In the genomic region with DNA sequence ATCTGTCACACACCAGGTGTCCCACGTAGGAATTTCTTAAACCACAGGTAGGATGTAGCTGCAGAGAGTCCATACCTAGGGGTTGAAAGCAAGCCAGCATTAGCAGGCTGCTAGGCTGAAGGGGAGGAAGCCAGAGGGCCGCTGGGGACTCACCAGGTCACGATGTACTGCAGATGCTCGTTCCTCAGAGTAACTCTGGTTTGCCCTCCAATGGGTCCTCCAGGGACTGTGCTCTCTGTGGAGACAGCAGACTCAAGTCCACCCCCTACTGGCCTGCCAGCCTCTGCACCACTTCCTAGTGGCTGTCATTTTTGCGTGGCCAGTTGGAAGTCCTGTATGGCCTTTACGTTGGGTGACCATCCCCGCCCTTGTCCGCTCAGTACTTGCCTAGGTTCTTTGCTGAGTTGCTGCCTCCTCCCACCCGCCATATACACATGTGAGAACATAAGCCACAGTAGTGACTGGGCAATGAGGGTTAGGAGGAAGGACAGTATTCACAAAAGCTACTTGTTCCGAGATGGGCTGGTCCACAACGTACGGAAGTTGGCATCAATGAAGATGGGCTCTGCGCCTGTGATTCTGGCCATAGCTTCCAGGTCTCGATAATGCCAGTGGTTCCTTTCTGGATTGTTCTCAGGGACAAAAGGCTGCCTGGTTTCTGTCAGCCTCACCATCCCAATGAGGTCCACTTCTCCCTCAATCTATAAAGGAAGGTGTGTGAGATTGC, we compare ENCODE assay signal across 1 cellular context.
TF ChIP-seq lines count a peak whose summit lies in the region.

No MANE protein-coding gene starts in this region.

TF ChIP-seq in GM12878, 131 proteins besides CTCF, POLR2A, EP300 and RAD21 (continued from another document):
- TF ChIP-seq, protein P1, sequence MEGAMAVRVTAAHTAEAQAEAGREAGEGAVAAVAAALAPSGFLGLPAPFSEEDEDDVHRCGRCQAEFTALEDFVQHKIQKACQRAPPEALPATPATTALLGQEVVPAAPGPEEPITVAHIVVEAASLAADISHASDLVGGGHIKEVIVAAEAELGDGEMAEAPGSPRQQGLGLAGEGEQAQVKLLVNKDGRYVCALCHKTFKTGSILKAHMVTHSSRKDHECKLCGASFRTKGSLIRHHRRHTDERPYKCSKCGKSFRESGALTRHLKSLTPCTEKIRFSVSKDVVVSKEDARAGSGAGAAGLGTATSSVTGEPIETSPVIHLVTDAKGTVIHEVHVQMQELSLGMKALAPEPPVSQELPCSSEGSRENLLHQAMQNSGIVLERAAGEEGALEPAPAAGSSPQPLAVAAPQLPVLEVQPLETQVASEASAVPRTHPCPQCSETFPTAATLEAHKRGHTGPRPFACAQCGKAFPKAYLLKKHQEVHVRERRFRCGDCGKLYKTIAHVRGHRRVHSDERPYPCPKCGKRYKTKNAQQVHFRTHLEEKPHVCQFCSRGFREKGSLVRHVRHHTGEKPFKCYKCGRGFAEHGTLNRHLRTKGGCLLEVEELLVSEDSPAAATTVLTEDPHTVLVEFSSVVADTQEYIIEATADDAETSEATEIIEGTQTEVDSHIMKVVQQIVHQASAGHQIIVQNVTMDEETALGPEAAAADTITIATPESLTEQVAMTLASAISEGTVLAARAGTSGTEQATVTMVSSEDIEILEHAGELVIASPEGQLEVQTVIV (IDR thresholded peaks at IDR 0.05; ENCODE audit: borderline replicate concordance, partially characterized antibody): no peak
- no peak for TF ChIP-seq CUX1 (IDR thresholded peaks at IDR 0.05; ENCODE audit: insufficient replicate concordance, low read depth, low read length)
- peak; percentile 38; the same call in 1 of the 2 replicates for TF ChIP-seq CREB1 (IDR thresholded peaks at IDR 0.05; ENCODE audit: low read depth)
- TF ChIP-seq, protein P2, sequence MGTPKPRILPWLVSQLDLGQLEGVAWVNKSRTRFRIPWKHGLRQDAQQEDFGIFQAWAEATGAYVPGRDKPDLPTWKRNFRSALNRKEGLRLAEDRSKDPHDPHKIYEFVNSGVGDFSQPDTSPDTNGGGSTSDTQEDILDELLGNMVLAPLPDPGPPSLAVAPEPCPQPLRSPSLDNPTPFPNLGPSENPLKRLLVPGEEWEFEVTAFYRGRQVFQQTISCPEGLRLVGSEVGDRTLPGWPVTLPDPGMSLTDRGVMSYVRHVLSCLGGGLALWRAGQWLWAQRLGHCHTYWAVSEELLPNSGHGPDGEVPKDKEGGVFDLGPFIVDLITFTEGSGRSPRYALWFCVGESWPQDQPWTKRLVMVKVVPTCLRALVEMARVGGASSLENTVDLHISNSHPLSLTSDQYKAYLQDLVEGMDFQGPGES (IDR thresholded peaks at IDR 0.05): no peak
- TF ChIP-seq ZBED1 (IDR thresholded peaks at IDR 0.05; ENCODE audit: borderline replicate concordance): 0 out of 2 replicates have a peak, but pooled peaks have one; percentile 31
- TF ChIP-seq SREBF2 (IDR thresholded peaks at IDR 0.05; ENCODE audit: low read length): no peak
- TF ChIP-seq FOXK2 (IDR thresholded peaks at IDR 0.05): no peak
- TF ChIP-seq ETV6 (conservative IDR thresholded peaks at IDR 0.05 in 1 of 2, IDR thresholded peaks at IDR 0.05 in 1 of 2; ENCODE audit: borderline replicate concordance in 1 of 2, low read depth in 1 of 2): no peak
- no peak for TF ChIP-seq SIX5 (IDR thresholded peaks at IDR 0.05; ENCODE audit: low read depth, low read length, severe bottlenecking)
- TF ChIP-seq SRF (IDR thresholded peaks at IDR 0.05; ENCODE audit: low read depth in 2 of 2, low read length in 2 of 2): no peak
- 0 out of 2 replicates have a peak, but pooled peaks have one; percentile 25 for TF ChIP-seq YY1 (IDR thresholded peaks at IDR 0.05; ENCODE audit: low read depth, low read length)
